In genomic region chrX:70289168-70289792, GRCh38 we compare ENCODE assay signal across 8 cellular contexts. TPM values are rescaled to one million over a fixed set of nuclear protein-coding genes. Genes with fewer than 3 reads are reported as not detected.
A peak's percentile ranks its signal among the peaks of the same experiment; 100 is the strongest.
DNase-seq lines count a peak whose midpoint lies in the region; ATAC-seq and TF ChIP-seq lines count a peak whose summit lies in the region.

No MANE protein-coding gene starts in this region.

- no peaks in the 10 kb centered on the region for H3K27me3 Mint-ChIP-seq in brain

- peaks cover 0 to 7% (median 0%) of the 10 kb centered on the region in 5 experiments for H3K9me3 Mint-ChIP-seq in brain

- no peak for TF ChIP-seq CTCF in brain (conservative IDR thresholded peaks at IDR 0.05)

- peak; percentile 13 for ATAC-seq in HG03025 (IDR thresholded peaks at IDR 0.05; ENCODE audit: low FRiP score, unreplicated experiment)
- no peak for ATAC-seq in GM21529 (IDR thresholded peaks at IDR 0.05; ENCODE audit: unreplicated experiment)
- no peak for ATAC-seq in GM18907 (IDR thresholded peaks at IDR 0.05; ENCODE audit: unreplicated experiment)
- ATAC-seq in HG03135 (IDR thresholded peaks at IDR 0.05; ENCODE audit: unreplicated experiment): no peak

- no peak for DNase-seq in cerebellar nuclear complex (lab: John Stamatoyannopoulos, UW)

- H3K4me1 Mint-ChIP-seq in brain: peaks cover 27% of the 10 kb centered on the region

- H3K27ac Mint-ChIP-seq in brain: peak overlapping the region; percentile 51 to 89 (median 78)

- peak overlapping the region; percentile 71 to 85 (median 82) for H3K9ac ChIP-seq in BLaER1 treated with 17β-estradiol and CSF1 and Interleukin-3, amounts not matched to agents 10 nM and 100 nM

- peaks cover 0 to 28% (median 19%) of the 10 kb centered on the region in 10 experiments; a peak in 14 of 20 replicates for H3K4me1 ChIP-seq in BLaER1 treated with 17β-estradiol and CSF1 and Interleukin-3, amounts not matched to agents 10 nM and 100 nM
- H3K4me1 ChIP-seq in mesodermal cell (ENCODE audit: control insufficient read depth, insufficient read depth, low read length, poor library complexity, severe bottlenecking): no peaks in the 10 kb centered on the region

- no peaks in the 10 kb centered on the region for H3K9me3 ChIP-seq in BLaER1 treated with 17β-estradiol and CSF1 and Interleukin-3, amounts not matched to agents 10 nM and 100 nM (replicated peaks in 1 of 11)
- H3K9me3 ChIP-seq in mesodermal cell (ENCODE audit: control insufficient read depth, low read length): no peaks in the 10 kb centered on the region

- no peaks in the 10 kb centered on the region; a peak in 2 of 22 replicates for H4K20me1 ChIP-seq in BLaER1 treated with 17β-estradiol and CSF1 and Interleukin-3, amounts not matched to agents 10 nM and 100 nM

- H3K36me3 ChIP-seq in BLaER1 treated with 17β-estradiol and CSF1 and Interleukin-3, amounts not matched to agents 10 nM and 100 nM: peaks cover 0 to 47% (median 20%) of the 10 kb centered on the region in 11 experiments; a peak in 19 of 22 replicates
- H3K36me3 ChIP-seq in mesodermal cell (ENCODE audit: control insufficient read depth, insufficient read depth, low read length): peaks cover 23% of the 10 kb centered on the region

- H3K4me3 ChIP-seq in BLaER1 treated with 17β-estradiol and CSF1 and Interleukin-3, amounts not matched to agents 10 nM and 100 nM: peak overlapping the region; percentile 61 to 78 (median 72)
- peak overlapping the region; percentile 47 for H3K4me3 ChIP-seq in mesodermal cell (ENCODE audit: extremely low read depth, insufficient read depth, low read length, poor library complexity, severe bottlenecking)

- H3K27ac ChIP-seq in BLaER1 treated with 17β-estradiol and CSF1 and Interleukin-3, amounts not matched to agents 10 nM and 100 nM: peak overlapping the region in 10 of 11 experiments; percentile 59 to 85 (median 76); a peak in 19 of 22 replicates
- no peak overlapping the region for H3K27ac ChIP-seq in mesodermal cell (ENCODE audit: low read depth, low read length, severe bottlenecking)

- 83% methylated on average over 2 of the region's 11 CpGs; no CpG with 5 or more reads in 1 of the 2 experiments for WGBS in mesodermal cell (ENCODE audit: insufficient coverage in 2 of 2), 2 experiments

- peaks cover 3% of the 10 kb centered on the region for H3K36me3 Mint-ChIP-seq in brain

- peak overlapping the region; percentile 91 to 94 (median 93) for H3K4me3 Mint-ChIP-seq in brain

- H3K27me3 ChIP-seq in BLaER1 treated with 17β-estradiol and CSF1 and Interleukin-3, amounts not matched to agents 10 nM and 100 nM: peaks cover 78 to 98% (median 94%) of the 10 kb centered on the region in 11 experiments

- H3K4me2 ChIP-seq in BLaER1 treated with 17β-estradiol and CSF1 and Interleukin-3, amounts not matched to agents 10 nM and 100 nM: peak overlapping the region; percentile 61 to 79 (median 69)

RNA-seq across cellular contexts. Expression of gene PDZD11, which starts 0.4 kb away (rescaled TPM):
- 98.2 TPM for polyA plus RNA-seq in brain (ENCODE audit: insufficient read depth, low read depth, low replicate concordance)
- polyA plus RNA-seq in mesodermal cell (2013, experiment 1 of 2): 47.9 TPM
- polyA plus RNA-seq in mesodermal cell (2013, experiment 2 of 2): 47.0 TPM

RNA-seq across cellular contexts. Expression of gene KIF4A, which starts 0.6 kb away (rescaled TPM):
- polyA plus RNA-seq in brain (ENCODE audit: insufficient read depth, low read depth, low replicate concordance): 20.3 TPM
- polyA plus RNA-seq in mesodermal cell (2013, experiment 1 of 2): 25.4 TPM
- 30.8 TPM for polyA plus RNA-seq in mesodermal cell (2013, experiment 2 of 2)

RNA-seq across cellular contexts. Expression of gene RAB41, which starts 7.3 kb away (rescaled TPM):
- not detected for polyA plus RNA-seq in brain (ENCODE audit: insufficient read depth, low read depth, low replicate concordance)
- not detected for polyA plus RNA-seq in mesodermal cell (2013, experiment 1 of 2)
- polyA plus RNA-seq in mesodermal cell (2013, experiment 2 of 2): not detected

RNA-seq across cellular contexts. Expression of gene ARR3, which starts 21.1 kb away (rescaled TPM):
- not detected for polyA plus RNA-seq in brain (ENCODE audit: insufficient read depth, low read depth, low replicate concordance)
- not detected for polyA plus RNA-seq in mesodermal cell (2013, experiment 1 of 2)
- polyA plus RNA-seq in mesodermal cell (2013, experiment 2 of 2): not detected

RNA-seq across cellular contexts. Expression of gene P2RY4, which starts 29.3 kb away (rescaled TPM):
- polyA plus RNA-seq in brain (ENCODE audit: insufficient read depth, low read depth, low replicate concordance): not detected
- not detected for polyA plus RNA-seq in mesodermal cell (2013, experiment 1 of 2)
- not detected for polyA plus RNA-seq in mesodermal cell (2013, experiment 2 of 2)
